1 cellular context compared by ENCODE assay signal in genomic region chr3:196517142-196517808, GRCh38.
TF ChIP-seq lines count a peak whose summit lies in the region.

No MANE protein-coding gene starts in this region.

TF ChIP-seq in HCT116, 20 proteins besides CTCF, POLR2A, EP300 and RAD21:
- no peak for TF ChIP-seq REST (IDR thresholded peaks at IDR 0.05; ENCODE audit: low read depth)
